In genomic region chr17:58328195-58329034, GRCh38 we compare ENCODE assay signal across 8 cellular contexts. TPM values are rescaled to one million over a fixed set of nuclear protein-coding genes. Genes with fewer than 3 reads are reported as not detected.
DNase-seq lines count a peak whose midpoint lies in the region; ATAC-seq and TF ChIP-seq lines count a peak whose summit lies in the region.

Gene TSPOAP1 (minus strand): TSS chr17:58328795. CDS start chr17:58327920, 875 bp downstream.

- WGBS in SK-N-SH (ENCODE audit: low lambda C conversion rate) = 48% methylated on average over 20 of the region's 23 CpGs

- H3K9me3 Mint-ChIP-seq in immature natural killer cell = peaks cover 0 to 3% (median 0%) of the 10 kb centered on the region in 6 donors

- no peaks in the 10 kb centered on the region for H3F3A ChIP-seq in SK-N-SH (replicated peaks; ENCODE audit: insufficient read depth)

- POLR2A ChIA-PET in SK-N-SH (lab: Yijun Ruan, JAX) = interaction anchor here (1.5 to 2.0 kb wide), 3 partner anchors 8 to 24 kb away, joined by 4 to 15 read pairs (median 6); partner anchors contain the start of gene SUPT4H1

- no peak for TF ChIP-seq EP300 in SK-N-SH (IDR thresholded peaks at IDR 0.05; ENCODE audit: borderline replicate concordance in 1 of 2, low read depth in 1 of 2, low read length in 1 of 2)

- no peaks in the 10 kb centered on the region for H4K20me1 ChIP-seq in SK-N-SH (ENCODE audit: insufficient read depth)

- no peaks in the 10 kb centered on the region for H3K9me2 ChIP-seq in SK-N-SH

- H3K27ac ChIP-seq in SK-N-SH (ENCODE audit: low read depth in 2 of 2, low read length in 1 of 2) = peak within 1 kb of the TSS in 1 of 2 experiments; percentile 7; a peak in 1 of 4 replicates

- peaks cover 0 to 35% of the 10 kb centered on the region in 2 experiments; a peak in 1 of 4 replicates for H3K4me1 ChIP-seq in SK-N-SH (ENCODE audit: control insufficient read depth in 1 of 2, insufficient read depth in 2 of 2, low read depth in 1 of 2, low read length in 1 of 2)

- no peak for TF ChIP-seq CTCF in SK-N-SH (IDR thresholded peaks at IDR 0.05)

- no peak for ATAC-seq in SK-N-SH treated with all-trans-retinoic acid at 6 μM for 48 hours
- no peak for ATAC-seq in HG03457 (IDR thresholded peaks at IDR 0.05; ENCODE audit: unreplicated experiment)

- peak within 1 kb of the TSS; percentile 94 to 99 (median 97) for H3K27ac Mint-ChIP-seq in immature natural killer cell

- peaks cover 49 to 65% (median 50%) of the 10 kb centered on the region in 3 donors for H3K27me3 Mint-ChIP-seq in immature natural killer cell (ENCODE audit: low read depth in 3 of 3)

- peaks cover 22 to 34% (median 29%) of the 10 kb centered on the region in 3 donors for H3K36me3 Mint-ChIP-seq in immature natural killer cell

- no peaks in the 10 kb centered on the region for H3K79me2 ChIP-seq in SK-N-SH (ENCODE audit: insufficient read depth)

- no peaks in the 10 kb centered on the region for H3K9me3 ChIP-seq in SK-N-SH

- DNase-seq in SK-N-SH (peak; percentile 95), NCI-H69 (lab: John Stamatoyannopoulos, UW) (peak; percentile 20), immature natural killer cell (peak; percentile 87 to 90 (median 90)), NCI-H2107 (lab: John Stamatoyannopoulos, UW) (no peak)
- peak; percentile 60 for DNase-seq in activated T-helper 9 cell treated with anti-CD3 and anti-CD28 coated beads, Interleukin-2, amount 50 U/mL, for 16 hours (ENCODE audit: low read depth)
- peak; percentile 75 to 83 for DNase-seq in stimulated activated CD4-positive, alpha-beta T cell treated with anti-CD3 and anti-CD28 coated beads, Interleukin-4, amount 100 ng/mL, for 48 hours (ENCODE audit: low read depth in 2 of 2)

- no peak within 1 kb of the TSS for H3K9ac ChIP-seq in SK-N-SH

- H3K4me1 Mint-ChIP-seq in immature natural killer cell = peaks cover 58 to 64% of the 10 kb centered on the region in 2 donors

- H3K27me3 ChIP-seq in SK-N-SH (ENCODE audit: insufficient read depth) = peaks cover 21% of the 10 kb centered on the region; the same call in 1 of the 2 replicates

- H3K4me2 ChIP-seq in SK-N-SH = no peak within 1 kb of the TSS

- no peak within 1 kb of the TSS for H2AFZ ChIP-seq in SK-N-SH (ENCODE audit: low read depth)

- no peaks in the 10 kb centered on the region for H3K36me3 ChIP-seq in SK-N-SH (replicated peaks in 1 of 2; ENCODE audit: control insufficient read depth in 1 of 2, insufficient read depth in 2 of 2, low read length in 1 of 2)

- TF ChIP-seq RAD21 in SK-N-SH (IDR thresholded peaks at IDR 0.05; ENCODE audit: low read length) = no peak

- H3K4me3 ChIP-seq in SK-N-SH (ENCODE audit: low read depth in 2 of 2, low read length in 1 of 2) = peak within 1 kb of the TSS in 1 of 2 experiments; percentile 23; a peak in 1 of 4 replicates

- CTCF ChIA-PET in SK-N-SH (lab: Yijun Ruan, JAX) = interaction anchor here (0.8 to 1.8 kb wide), 6 partner anchors 11 to 119 kb away, joined by 3 to 12 read pairs (median 4); partner anchors contain the start of gene RNF43

- peak within 1 kb of the TSS; percentile 85 to 95 (median 93) for H3K4me3 Mint-ChIP-seq in immature natural killer cell

TF ChIP-seq in SK-N-SH, 30 proteins besides CTCF, POLR2A, EP300 and RAD21:
- no peak for TF ChIP-seq FOSL2 (IDR thresholded peaks at IDR 0.05; ENCODE audit: borderline replicate concordance, low read depth)
- peak; percentile 73; the same call in 1 of the 2 replicates for TF ChIP-seq MXI1 (IDR thresholded peaks at IDR 0.05; ENCODE audit: low read depth, low read length)
- no peak for TF ChIP-seq GABPA (IDR thresholded peaks at IDR 0.05; ENCODE audit: low read depth)
- no peak for TF ChIP-seq JUND (IDR thresholded peaks at IDR 0.05)
- TF ChIP-seq RCOR1 (IDR thresholded peaks at IDR 0.05; ENCODE audit: low read length) = no peak

TF ChIP-seq in SK-N-SH treated with all-trans-retinoic acid at 6 μM for 48 hours, 23 proteins besides CTCF, POLR2A, EP300 and RAD21:
- TF ChIP-seq CSDC2 (CRISPR knock-in tag; IDR thresholded peaks at IDR 0.05) (no peak), ZNF8 (CRISPR knock-in tag; IDR thresholded peaks at IDR 0.05) (no peak), ARNTL (CRISPR knock-in tag; IDR thresholded peaks at IDR 0.05; ENCODE audit: borderline replicate concordance, low read depth) (no peak), ZFP3 (CRISPR knock-in tag; IDR thresholded peaks at IDR 0.05) (no peak), GLIS3 (CRISPR knock-in tag; IDR thresholded peaks at IDR 0.05) (no peak), PPARA (CRISPR knock-in tag; IDR thresholded peaks at IDR 0.05; ENCODE audit: borderline replicate concordance) (no peak), ZNF565 (CRISPR knock-in tag; conservative IDR thresholded peaks at IDR 0.05; ENCODE audit: low read depth) (no peak), BACH2 (CRISPR knock-in tag; IDR thresholded peaks at IDR 0.05; ENCODE audit: borderline replicate concordance) (no peak), ESRRG (CRISPR knock-in tag; IDR thresholded peaks at IDR 0.05) (no peak), TSHZ2 (CRISPR knock-in tag; IDR thresholded peaks at IDR 0.05) (no peak), OSR1 (CRISPR knock-in tag; IDR thresholded peaks at IDR 0.05) (no peak), ZNF70 (CRISPR knock-in tag; IDR thresholded peaks at IDR 0.05) (no peak), TOX (CRISPR knock-in tag; IDR thresholded peaks at IDR 0.05; ENCODE audit: borderline replicate concordance) (no peak), ZFP30 (CRISPR knock-in tag; IDR thresholded peaks at IDR 0.05) (no peak)
- TF ChIP-seq, protein P1, sequence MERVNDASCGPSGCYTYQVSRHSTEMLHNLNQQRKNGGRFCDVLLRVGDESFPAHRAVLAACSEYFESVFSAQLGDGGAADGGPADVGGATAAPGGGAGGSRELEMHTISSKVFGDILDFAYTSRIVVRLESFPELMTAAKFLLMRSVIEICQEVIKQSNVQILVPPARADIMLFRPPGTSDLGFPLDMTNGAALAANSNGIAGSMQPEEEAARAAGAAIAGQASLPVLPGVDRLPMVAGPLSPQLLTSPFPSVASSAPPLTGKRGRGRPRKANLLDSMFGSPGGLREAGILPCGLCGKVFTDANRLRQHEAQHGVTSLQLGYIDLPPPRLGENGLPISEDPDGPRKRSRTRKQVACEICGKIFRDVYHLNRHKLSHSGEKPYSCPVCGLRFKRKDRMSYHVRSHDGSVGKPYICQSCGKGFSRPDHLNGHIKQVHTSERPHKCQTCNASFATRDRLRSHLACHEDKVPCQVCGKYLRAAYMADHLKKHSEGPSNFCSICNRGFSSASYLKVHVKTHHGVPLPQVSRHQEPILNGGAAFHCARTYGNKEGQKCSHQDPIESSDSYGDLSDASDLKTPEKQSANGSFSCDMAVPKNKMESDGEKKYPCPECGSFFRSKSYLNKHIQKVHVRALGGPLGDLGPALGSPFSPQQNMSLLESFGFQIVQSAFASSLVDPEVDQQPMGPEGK (CRISPR knock-in tag; IDR thresholded peaks at IDR 0.05; ENCODE audit: borderline replicate concordance) = no peak
TF ChIP-seq in SK-N-SH treated with all-trans-retinoic acid at 6 μM for 48 hours: peak in this region for 0.

RNA-seq across cellular contexts. Expression of gene TSPOAP1, which starts in this region (rescaled TPM):
- polyA plus RNA-seq in SK-N-SH (2012; rRNA removed) (0.79 and 1.9 TPM in 2 replicates), immature natural killer cell (10 to 100 TPM in 1 of 3 donors, 1 to 10 TPM in 2; 7.1 to 32.1 (median 8.4) TPM)
- polyA plus RNA-seq in SK-N-SH (2012; cell fraction: cytosol; rRNA removed) = 0.28 and 0.97 TPM in 2 replicates
- polyA plus RNA-seq in SK-N-SH (2012; cell fraction: nucleus; rRNA removed) = 4.8 and 8.3 TPM in 2 replicates
